In the genomic region with DNA sequence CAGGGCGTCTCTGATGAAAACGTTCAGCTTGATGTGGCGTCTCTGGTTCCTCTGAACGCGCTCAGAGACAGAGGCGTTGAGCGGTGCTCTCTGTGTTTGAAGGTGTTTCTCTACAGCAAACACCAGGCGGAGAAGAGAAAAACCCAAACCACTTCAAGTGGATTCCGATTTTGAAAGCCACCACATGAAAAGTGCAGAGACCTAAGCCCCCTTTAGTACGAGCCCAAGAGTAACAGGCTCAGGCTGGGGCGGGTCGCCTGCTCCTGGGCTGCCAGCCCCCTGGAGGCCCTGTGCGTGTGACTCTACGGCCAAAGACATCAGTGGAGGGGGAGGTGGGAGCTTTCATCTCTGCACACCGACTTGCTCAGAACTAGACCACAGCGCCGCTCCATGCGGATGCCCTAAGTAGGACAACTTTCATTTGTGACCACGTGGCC, we compare ENCODE assay signal across 12 cellular contexts.
DNase-seq lines count a peak whose midpoint lies in the region; ATAC-seq and TF ChIP-seq lines count a peak whose summit lies in the region.
"Had no signal": no experiment of that assay in that cellular context is flagged by ENCODE, and none has a peak within 500 bp of the region (broad histone marks: within the 10 kb centered on the region; RNA-seq: fewer than 3 reads in every experiment).

No MANE protein-coding gene starts in this region.

- peak overlapping the region; percentile 32 to 79 for H3K27ac Mint-ChIP-seq in natural killer cell treated with Interleukin-12 subunit alpha and Interleukin-12 subunit beta and Interleukin-15 and Interleukin-18, amount 100 ng/mL, for 72 hours

- no peak for TF ChIP-seq EP300 in tibial nerve (IDR thresholded peaks at IDR 0.05)

- TF ChIP-seq POLR2A in tibial nerve (IDR thresholded peaks at IDR 0.05), result no peak

- no peaks in the 10 kb centered on the region for H3K9me3 Mint-ChIP-seq in natural killer cell treated with Interleukin-12 subunit alpha and Interleukin-12 subunit beta and Interleukin-15 and Interleukin-18, amount 100 ng/mL, for 72 hours

- peaks cover 0 to 9% of the 10 kb centered on the region in 2 donors for H3K27me3 Mint-ChIP-seq in natural killer cell treated with Interleukin-12 subunit alpha and Interleukin-12 subunit beta and Interleukin-15 and Interleukin-18, amount 100 ng/mL, for 72 hours

- no peaks in the 10 kb centered on the region for H3K9me3 ChIP-seq in tibial nerve
- H3K9me3 ChIP-seq in hepatocyte (ENCODE audit: low read depth), result no peaks in the 10 kb centered on the region

- H3K4me3 Mint-ChIP-seq in natural killer cell treated with Interleukin-12 subunit alpha and Interleukin-12 subunit beta and Interleukin-15 and Interleukin-18, amount 100 ng/mL, for 72 hours, result peak overlapping the region; percentile 69

- H3K36me3 ChIP-seq in tibial nerve, result no peaks in the 10 kb centered on the region
- H3K36me3 ChIP-seq in hepatocyte (replicated peaks; ENCODE audit: insufficient read depth, low read depth), result no peaks in the 10 kb centered on the region

- peak; percentile 62 for DNase-seq in activated CD4-positive, CD25-positive, alpha-beta regulatory T cell treated with anti-CD3 and anti-CD28 coated beads, Interleukin-2, amount 50 U/mL, for 72 hours
- DNase-seq in activated T-helper 1 cell treated with Interleukin-2 at 50 U/mL for 16 hours (ENCODE audit: low read depth), result peak; percentile 44
- DNase-seq in natural killer cell treated with Interleukin-12 subunit alpha and Interleukin-12 subunit beta and Interleukin-15 and Interleukin-18, amount 100 ng/mL, for 72 hours (ENCODE audit: low spot score), result peak; percentile 66
- peak; percentile 74 for DNase-seq in stimulated activated naive CD8-positive, alpha-beta T cell treated with anti-CD3 and anti-CD28 coated beads, Interleukin-15, Interleukin-2, amounts not matched to agents 100 U/mL and 50 U/mL, for 24 hours
- no peak for DNase-seq in tibial nerve (ENCODE audit: low spot score in 2 of 2)
- DNase-seq in hepatocyte (ENCODE audit: low spot score), result no peak
- DNase-seq in G401 (ENCODE audit: low spot score), result no peak
- DNase-seq: glutamatergic neuron, KG1, NCI-H2227 treated with DMSO at 0.1 percent for 48 hours, posterior cingulate gyrus had no signal

- H3K79me2 ChIP-seq in hepatocyte, result no peaks in the 10 kb centered on the region

- no peak overlapping the region for H3K4me2 ChIP-seq in hepatocyte

- peaks cover 62 to 69% of the 10 kb centered on the region in 2 donors for H3K4me1 Mint-ChIP-seq in natural killer cell treated with Interleukin-12 subunit alpha and Interleukin-12 subunit beta and Interleukin-15 and Interleukin-18, amount 100 ng/mL, for 72 hours (ENCODE audit: low read depth in 2 of 2)

- TF ChIP-seq CTCF in tibial nerve (IDR thresholded peaks at IDR 0.05) (no peak), hepatocyte (IDR thresholded peaks at IDR 0.05; ENCODE audit: poor library complexity) (no peak)

- no peak overlapping the region for H2AFZ ChIP-seq in hepatocyte

- H3K9me2 ChIP-seq in hepatocyte (replicated peaks; ENCODE audit: insufficient read depth), result no peaks in the 10 kb centered on the region

- in situ Hi-C loops in G401 (cut with HindIII; ENCODE audit: low sequenced_read_pairs), result no loop called here

- no peak overlapping the region for H3K27ac ChIP-seq in tibial nerve
- H3K27ac ChIP-seq in hepatocyte, result no peak overlapping the region

- H3K4me3 ChIP-seq in tibial nerve (no peak overlapping the region), hepatocyte (no peak overlapping the region)

- peak; percentile 75 to 80 for ATAC-seq in natural killer cell treated with Interleukin-12 subunit alpha and Interleukin-12 subunit beta and Interleukin-15 and Interleukin-18, amount 100 ng/mL, for 72 hours
- peak; percentile 76 for ATAC-seq in stimulated activated naive CD8-positive, alpha-beta T cell treated with anti-CD3 and anti-CD28 coated beads, Interleukin-15, Interleukin-2, amounts not matched to agents 100 U/mL and 50 U/mL, for 24 hours
- ATAC-seq in GM19351 (IDR thresholded peaks at IDR 0.05; ENCODE audit: unreplicated experiment), result no peak

- no peaks in the 10 kb centered on the region for H4K20me1 ChIP-seq in hepatocyte (ENCODE audit: insufficient read depth, poor library complexity, severe bottlenecking)

- WGBS in tibial nerve, 2 donors, result 92 to 93% methylated on average over 19 of the region's 19 CpGs
- 97% methylated on average over 19 of the region's 19 CpGs for WGBS in hepatocyte (ENCODE audit: low lambda C conversion rate, missing lambda C conversion rate)

- H3K27me3 ChIP-seq in tibial nerve, result no peaks in the 10 kb centered on the region
- H3K27me3 ChIP-seq in hepatocyte, result no peaks in the 10 kb centered on the region

- H3K36me3 Mint-ChIP-seq in natural killer cell treated with Interleukin-12 subunit alpha and Interleukin-12 subunit beta and Interleukin-15 and Interleukin-18, amount 100 ng/mL, for 72 hours, result peaks cover 1% of the 10 kb centered on the region

- no peaks in the 10 kb centered on the region for H3K4me1 ChIP-seq in tibial nerve
- no peaks in the 10 kb centered on the region for H3K4me1 ChIP-seq in hepatocyte (ENCODE audit: insufficient read depth)

Comparison
In these comparisons a context has a peak if more than half of its experiments do, and no peak if none do; other contexts are left out.
1. DNase-seq: peak in activated CD4-positive, CD25-positive, alpha-beta regulatory T cell treated with anti-CD3 and anti-CD28 coated beads, Interleukin-2, amount 50 U/mL, for 72 hours (single experiment), activated T-helper 1 cell treated with Interleukin-2 at 50 U/mL for 16 hours (single experiment), natural killer cell treated with Interleukin-12 subunit alpha and Interleukin-12 subunit beta and Interleukin-15 and Interleukin-18, amount 100 ng/mL, for 72 hours (single experiment) and stimulated activated naive CD8-positive, alpha-beta T cell treated with anti-CD3 and anti-CD28 coated beads, Interleukin-15, Interleukin-2, amounts not matched to agents 100 U/mL and 50 U/mL, for 24 hours (single experiment); none in tibial nerve (0 of 2), hepatocyte (single experiment) and G401 (single experiment).